18 cellular contexts compared by ENCODE assay signal in genomic region chr1:201774224-201774982, GRCh38. TPM values are rescaled to one million over a fixed set of nuclear protein-coding genes. Genes with fewer than 3 reads are reported as not detected.
DNase-seq lines count a peak whose midpoint lies in the region; ATAC-seq, FAIRE-seq and TF ChIP-seq lines count a peak whose summit lies in the region.
"Had no signal": no experiment of that assay in that cellular context is flagged by ENCODE, and none has a peak within 500 bp of the region (broad histone marks: within the 10 kb centered on the region; RNA-seq: fewer than 3 reads in every experiment).

No MANE protein-coding gene starts in this region.

- H3K4me2 ChIP-seq in keratinocyte (ENCODE audit: control insufficient read depth, extremely low read depth, insufficient read depth, low read depth, low read length): peak overlapping the region; percentile 54

- 59% methylated on average over 4 of the region's 4 CpGs for WGBS in right cardiac atrium

- H3K4me3 ChIP-seq in right cardiac atrium (ENCODE audit: low read length) (no peak overlapping the region), keratinocyte (ENCODE audit: control insufficient read depth in 2 of 3, extremely low read depth in 1 of 3, insufficient read depth in 2 of 3, low read depth in 1 of 3, low read length in 3 of 3) (peak overlapping the region in 1 of 3 experiments; percentile 34)
- H3K4me3 ChIP-seq: adrenal gland had no signal

- H3K9ac ChIP-seq in keratinocyte (ENCODE audit: control insufficient read depth, extremely low read depth, insufficient read depth, low read length): peak overlapping the region; percentile 53

- H2AFZ ChIP-seq in keratinocyte (ENCODE audit: control insufficient read depth, low read length): no peak overlapping the region

- H3K27ac ChIP-seq in right cardiac atrium (ENCODE audit: low read length): peak overlapping the region; percentile 26
- H3K27ac ChIP-seq in caudate nucleus (ENCODE audit: low read depth, low read length): peak overlapping the region; percentile 80
- peak overlapping the region; percentile 94 for H3K27ac ChIP-seq in keratinocyte (ENCODE audit: control insufficient read depth, insufficient read depth, low read length)
- H3K27ac ChIP-seq: adrenal gland had no signal

- peaks cover 0 to 7% of the 10 kb centered on the region in 2 experiments for H3K36me3 ChIP-seq in keratinocyte (ENCODE audit: control insufficient read depth in 2 of 2, extremely low read depth in 1 of 2, insufficient read depth in 2 of 2, low read length in 2 of 2)
- H3K36me3 ChIP-seq: adrenal gland had no signal

- dilution Hi-C loops in keratinocyte (cut with MboI; ENCODE audit: extremely low pct_ligation_motif_present, low sequenced_read_pairs): no loop called here

- no peaks in the 10 kb centered on the region for H3K9me1 ChIP-seq in keratinocyte (ENCODE audit: control insufficient read depth, extremely low read depth, insufficient read depth, low read length)

- no peak for ATAC-seq in right cardiac atrium
- no peak for ATAC-seq in left ventricle myocardium superior
- no peak for ATAC-seq in GM21717 (IDR thresholded peaks at IDR 0.05; ENCODE audit: unreplicated experiment)
- no peak for ATAC-seq in left lobe of liver

- peak; percentile 77 for FAIRE-seq in keratinocyte (lab: Jason Lieb, UNC)
- FAIRE-seq: H1 had no signal

- DNase-seq in right cardiac atrium: no peak
- no peak for DNase-seq in left ventricle myocardium superior
- no peak for DNase-seq in caudate nucleus (lab: John Stamatoyannopoulos, UW)
- no peak for DNase-seq in keratinocyte (ENCODE audit: low read depth, low spot score)
- no peak for DNase-seq in effector CD8-positive, alpha-beta T cell (lab: John Stamatoyannopoulos, UW)
- DNase-seq in cortex of kidney (lab: John Stamatoyannopoulos, UW): no peak
- no peak for DNase-seq in left lobe of liver (ENCODE audit: low spot score)
- DNase-seq: activated CD4-positive, alpha-beta T cell treated with anti-CD3 and anti-CD28 coated beads, Interleukin-2, amount 10 ng/mL, durations not matched to agents 24 days and 14 days; adrenal gland; hypothalamus; Karpas-422; NCI-H1694 treated with DMSO at 0.1 percent for 48 hours; NCI-H82; nephron progenitor cell; SIG-M5; T1000 had no signal

- H3K9me3 ChIP-seq in right cardiac atrium (ENCODE audit: control insufficient read depth, low read length) (peaks cover 2% of the 10 kb centered on the region), keratinocyte (ENCODE audit: control insufficient read depth, low read depth, low read length) (peaks cover 2% of the 10 kb centered on the region)
- H3K9me3 ChIP-seq: adrenal gland had no signal

- H3K27me3 ChIP-seq in right cardiac atrium (ENCODE audit: control insufficient read depth, insufficient read depth) (no peaks in the 10 kb centered on the region), keratinocyte (ENCODE audit: control insufficient read depth, extremely low read depth, insufficient read depth, low read length) (no peaks in the 10 kb centered on the region)
- H3K27me3 ChIP-seq: adrenal gland had no signal

- H3K79me2 ChIP-seq in keratinocyte (ENCODE audit: control insufficient read depth, insufficient read depth, low read length): peaks cover 26% of the 10 kb centered on the region

- intact Hi-C loops in right cardiac atrium (cut with DNase I): no loop called here
- intact Hi-C loops in left ventricle myocardium superior (cut with micrococcal nuclease): no loop called here

- no peaks in the 10 kb centered on the region for H4K20me1 ChIP-seq in keratinocyte (ENCODE audit: control insufficient read depth, extremely low read depth, insufficient read depth, low read length)

- H3K4me1 ChIP-seq in right cardiac atrium (ENCODE audit: control insufficient read depth, insufficient read depth, low read length) (peaks cover 8% of the 10 kb centered on the region), keratinocyte (ENCODE audit: control insufficient read depth, extremely low read depth, insufficient read depth, low read length) (peaks cover 68% of the 10 kb centered on the region)

- no peak for TF ChIP-seq CTCF in keratinocyte (optimal IDR thresholded peaks at IDR 0.05 in 1 of 3, IDR thresholded peaks at IDR 0.05 in 1 of 3, conservative IDR thresholded peaks at IDR 0.05 in 1 of 3; ENCODE audit: extremely low read depth in 1 of 3, insufficient read depth in 2 of 3, low read length in 3 of 3)

RNA-seq across cellular contexts. Expression of gene IPO9, which starts 54.6 kb away (rescaled TPM):
- 10 to 100 TPM; 21.7 to 27.9 (median 24.6) TPM for total RNA-seq in right cardiac atrium
- polyA plus RNA-seq in right cardiac atrium: 10.3 TPM
- total RNA-seq in left ventricle myocardium superior: 22.1 TPM
- 32.5 to 38.9 TPM (median 35.8 TPM) in 3 replicates for polyA plus RNA-seq in keratinocyte
- 6.8 TPM for polyA plus RNA-seq in keratinocyte (2011; ENCODE audit: low read depth)
- 20.0 and 29.8 TPM in 2 replicates for polyA plus RNA-seq in keratinocyte (2011; cell fraction: cytosol; rRNA removed)
- 47.8 and 64.0 TPM in 2 replicates for polyA plus RNA-seq in keratinocyte (2011; cell fraction: nucleus; rRNA removed)
- polyA plus RNA-seq in keratinocyte (2012; ENCODE audit: low replicate concordance): 14.2 and 31.1 TPM in 2 replicates
- 36.4 to 50.5 TPM (median 41.4 TPM) in 3 replicates for polyA minus RNA-seq in keratinocyte
- 23.4 TPM for polyA minus RNA-seq in keratinocyte (2011; cell fraction: cytosol; rRNA and poly(A)+ RNA removed)
- polyA minus RNA-seq in keratinocyte (2011; cell fraction: nucleus; rRNA and poly(A)+ RNA removed): 21.1 and 42.0 TPM in 2 replicates
- 21.3 TPM for total RNA-seq in left lobe of liver

Comparison
In these comparisons a context has a peak if more than half of its experiments do, and no peak if none do; other contexts are left out.
1. H3K27ac ChIP-seq: peak in every context shown above with its lines; median percentile 94 in keratinocyte; 80 in caudate nucleus; 26 in right cardiac atrium.